ENCODE assay signal across 1 cellular context in genomic region chr16:2033912-2034694, GRCh38.
TF ChIP-seq lines count a peak whose summit lies in the region.
"Not testable (repeated sequence)": the region's sequence is repeated elsewhere in the genome, so short reads cannot be mapped to it uniquely, and the experiment has no call there.

No MANE protein-coding gene starts in this region.

TF ChIP-seq in HepG2, 621 proteins besides CTCF, POLR2A, EP300 and RAD21:
- TF ChIP-seq PRDM15 (CRISPR knock-in tag; IDR thresholded peaks at IDR 0.05) (peak; percentile 96), ETV6 (CRISPR knock-in tag; conservative IDR thresholded peaks at IDR 0.05) (0 out of 2 replicates have a peak, but pooled peaks have one; percentile 14), RXRA (CRISPR knock-in tag; IDR thresholded peaks at IDR 0.05) (peak; percentile 23; the same call in 1 of the 2 replicates), ZNF605 (CRISPR knock-in tag; IDR thresholded peaks at IDR 0.05) (0 out of 2 replicates have a peak, but pooled peaks have one; percentile 30), ZFP91 (CRISPR knock-in tag; IDR thresholded peaks at IDR 0.05; ENCODE audit: borderline replicate concordance) (peak; percentile 67; the same call in 1 of the 2 replicates), ZNF607 (CRISPR knock-in tag; IDR thresholded peaks at IDR 0.05; ENCODE audit: borderline replicate concordance) (0 out of 2 replicates have a peak, but pooled peaks have one; percentile 2), SAP130 (CRISPR knock-in tag; IDR thresholded peaks at IDR 0.05; ENCODE audit: low read depth) (peak; percentile 17; the same call in 1 of the 2 replicates), TFDP1 (CRISPR knock-in tag; IDR thresholded peaks at IDR 0.05; ENCODE audit: borderline replicate concordance) (0 out of 2 replicates have a peak, but pooled peaks have one; percentile 2), HNF4A (CRISPR knock-in tag; IDR thresholded peaks at IDR 0.05) (0 out of 2 replicates have a peak, but pooled peaks have one; percentile 1), RBFOX2 (IDR thresholded peaks at IDR 0.05; ENCODE audit: low read depth, low read length) (peak; percentile 81), ZNF572 (CRISPR knock-in tag; IDR thresholded peaks at IDR 0.05) (0 out of 2 replicates have a peak, but pooled peaks have one; percentile 1), ZBTB7A (CRISPR knock-in tag; IDR thresholded peaks at IDR 0.05) (peak; percentile 70; the same call in 1 of the 2 replicates), PCBP1 (IDR thresholded peaks at IDR 0.05; ENCODE audit: borderline replicate concordance, low read depth, low read length) (peak; percentile 71; the same call in 1 of the 2 replicates), ZNF430 (CRISPR knock-in tag; IDR thresholded peaks at IDR 0.05) (0 out of 2 replicates have a peak, but pooled peaks have one; percentile 51), ZNF672 (CRISPR knock-in tag; IDR thresholded peaks at IDR 0.05) (peak; percentile 99), UBTF (CRISPR knock-in tag; IDR thresholded peaks at IDR 0.05) (peak; percentile 57), LCORL (CRISPR knock-in tag; IDR thresholded peaks at IDR 0.05) (peak; percentile 52; the same call in 1 of the 2 replicates), ZBTB7B (CRISPR knock-in tag; IDR thresholded peaks at IDR 0.05) (0 out of 2 replicates have a peak, but pooled peaks have one; percentile 21), BRD4 (CRISPR knock-in tag; IDR thresholded peaks at IDR 0.05) (0 out of 2 replicates have a peak, but pooled peaks have one; percentile 35), SRSF1 (optimal IDR thresholded peaks at IDR 0.05; ENCODE audit: low read depth, low read length) (peak; percentile 86), XRCC5 (optimal IDR thresholded peaks at IDR 0.05; ENCODE audit: low read length) (peak; percentile 57), ZNF263 (CRISPR knock-in tag; IDR thresholded peaks at IDR 0.05) (peak; percentile 80; the same call in 1 of the 2 replicates), MTA1 (CRISPR knock-in tag; IDR thresholded peaks at IDR 0.05; ENCODE audit: borderline replicate concordance) (peak; percentile 61; the same call in 1 of the 2 replicates), NCOA1 (CRISPR knock-in tag; IDR thresholded peaks at IDR 0.05) (0 out of 2 replicates have a peak, but pooled peaks have one; percentile 25), ZFX (CRISPR knock-in tag; IDR thresholded peaks at IDR 0.05; ENCODE audit: low read depth) (peak; percentile 43), NR2F6 (IDR thresholded peaks at IDR 0.05) (0 out of 2 replicates have a peak, but pooled peaks have one; percentile 6), ZNF687 (CRISPR knock-in tag; IDR thresholded peaks at IDR 0.05) (peak; percentile 60), NR2C2 (CRISPR knock-in tag; IDR thresholded peaks at IDR 0.05; ENCODE audit: borderline replicate concordance) (peak; percentile 75)
- not testable (repeated sequence) for TF ChIP-seq LCORL (IDR thresholded peaks at IDR 0.05); NR2F6 (CRISPR knock-in tag; IDR thresholded peaks at IDR 0.05)
